Comparison of ENCODE assay signal across 10 cellular contexts in genomic region chr12:123808167-123808566, GRCh38. TPM values are rescaled to one million over a fixed set of nuclear protein-coding genes. Genes with fewer than 3 reads are reported as not detected.
A peak's percentile ranks its signal among the peaks of the same experiment; 100 is the strongest.
DNase-seq lines count a peak whose midpoint lies in the region; ATAC-seq and FAIRE-seq lines count a peak whose summit lies in the region.
"Had no signal": no experiment of that assay in that cellular context is flagged by ENCODE, and none has a peak within 500 bp of the region (broad histone marks: within the 10 kb centered on the region; RNA-seq: fewer than 3 reads in every experiment).

No MANE protein-coding gene starts in this region.

- no peaks in the 10 kb centered on the region for H3K36me3 ChIP-seq in small intestine (ENCODE audit: control insufficient read depth in 2 of 2, insufficient read depth in 2 of 2, low read length in 2 of 2)

- H3K4me1 Mint-ChIP-seq in activated CD4-positive, alpha-beta T cell treated with anti-CD3 and anti-CD28 coated beads for 36 hours, result peaks cover 7% of the 10 kb centered on the region

- H3K27me3 Mint-ChIP-seq in activated CD4-positive, alpha-beta T cell treated with anti-CD3 and anti-CD28 coated beads for 36 hours, result peaks cover 18% of the 10 kb centered on the region

- no peak for ATAC-seq in activated CD4-positive, alpha-beta T cell treated with anti-CD3 and anti-CD28 coated beads for 36 hours
- ATAC-seq in GM21390 (IDR thresholded peaks at IDR 0.05; ENCODE audit: unreplicated experiment), result no peak

- CTCF ChIA-PET in activated CD4-positive, alpha-beta T cell treated with anti-CD3 and anti-CD28 coated beads for 36 hours (lab: Charles Lee), result no interaction called here

- intact Hi-C loops in activated CD4-positive, alpha-beta T cell treated with anti-CD3 and anti-CD28 coated beads for 36 hours (cut with DNase I, micrococcal nuclease), result no loop called here

- H3K9me3 Mint-ChIP-seq in activated CD4-positive, alpha-beta T cell treated with anti-CD3 and anti-CD28 coated beads for 36 hours (ENCODE audit: low read depth), result no peaks in the 10 kb centered on the region

- H3K4me3 Mint-ChIP-seq in activated CD4-positive, alpha-beta T cell treated with anti-CD3 and anti-CD28 coated beads for 36 hours, result no peak overlapping the region
- H3K4me3 Mint-ChIP-seq: CD14-positive monocyte had no signal

- no peaks in the 10 kb centered on the region for H3K9me3 ChIP-seq in small intestine (ENCODE audit: control insufficient read depth, low read depth)

- H3K4me3 ChIP-seq in small intestine (ENCODE audit: low read depth in 1 of 2, low read length in 2 of 2), result no peak overlapping the region

- no peaks in the 10 kb centered on the region for H3K4me1 ChIP-seq in small intestine (ENCODE audit: control insufficient read depth in 2 of 2, insufficient read depth in 1 of 2, low read depth in 1 of 2, low read length in 1 of 2)

- DNase-seq in activated CD4-positive, alpha-beta T cell treated with anti-CD3 and anti-CD28 coated beads for 36 hours, result peak; percentile 10
- no peak for DNase-seq in activated CD4-positive, alpha-beta T cell treated with anti-CD3 and anti-CD28 coated beads for 4 hours
- peak; percentile 36 for DNase-seq in NCI-H510A treated with DMSO at 0.1 percent for 48 hours (lab: John Stamatoyannopoulos, UW)
- peak; percentile 6 for DNase-seq in fibroblast of gingiva (ENCODE audit: low read depth)
- DNase-seq in small intestine, result peak; percentile 12
- DNase-seq in NCI-H128 (lab: John Stamatoyannopoulos, UW; ENCODE audit: unreplicated experiment), result no peak
- DNase-seq in NCI-H2107 (lab: John Stamatoyannopoulos, UW), result no peak
- DNase-seq: stimulated activated CD4-positive, alpha-beta T cell treated with anti-CD3 and anti-CD28 coated beads, Interleukin-4, amount 100 ng/mL, for 24 hours had no signal

- FAIRE-seq in small intestine (lab: Jason Lieb, UNC), result no peak

- no peak overlapping the region for H3K27ac ChIP-seq in small intestine (ENCODE audit: low read depth in 1 of 2, low read length in 1 of 2)

- no peak overlapping the region for H3K27ac Mint-ChIP-seq in activated CD4-positive, alpha-beta T cell treated with anti-CD3 and anti-CD28 coated beads for 36 hours

- no peaks in the 10 kb centered on the region for H3K36me3 Mint-ChIP-seq in activated CD4-positive, alpha-beta T cell treated with anti-CD3 and anti-CD28 coated beads for 36 hours (ENCODE audit: low read depth)
- H3K36me3 Mint-ChIP-seq: CD14-positive monocyte had no signal

- WGBS in small intestine, 3 donors, result 50 to 70% (median 64%) methylated on average over 4 of the region's 4 CpGs

- no peaks in the 10 kb centered on the region for H3K27me3 ChIP-seq in small intestine (ENCODE audit: control insufficient read depth in 2 of 2, insufficient read depth in 2 of 2, low read length in 2 of 2)

- POLR2A ChIA-PET in activated CD4-positive, alpha-beta T cell treated with anti-CD3 and anti-CD28 coated beads for 36 hours (lab: Charles Lee), result interaction anchor here (0.6 kb wide), 1 partner anchor 491 kb away, joined by 8 read pairs; no protein-coding TSS in a partner anchor

RNA-seq across cellular contexts. Expression of gene DNAH10, which starts 46.1 kb away (rescaled TPM):
- under 1 TPM; 0.16 to 0.37 TPM for total RNA-seq in activated CD4-positive, alpha-beta T cell treated with anti-CD3 and anti-CD28 coated beads for 36 hours
- polyA plus RNA-seq in small intestine, result under 1 TPM in 2 of 3 donors, not detected in 1; 0.22 to 0.45 TPM
- polyA plus RNA-seq: CD14-positive monocyte had no signal

Comparison
In these comparisons a context has a peak if more than half of its experiments do, and no peak if none do; other contexts are left out.
1. DNase-seq: peak in activated CD4-positive, alpha-beta T cell treated with anti-CD3 and anti-CD28 coated beads for 36 hours (single experiment), NCI-H510A treated with DMSO at 0.1 percent for 48 hours (single experiment), fibroblast of gingiva (single experiment) and small intestine (single experiment); none in activated CD4-positive, alpha-beta T cell treated with anti-CD3 and anti-CD28 coated beads for 4 hours (0 of 2), NCI-H128 (single experiment) and NCI-H2107 (single experiment).